In the genomic region with DNA sequence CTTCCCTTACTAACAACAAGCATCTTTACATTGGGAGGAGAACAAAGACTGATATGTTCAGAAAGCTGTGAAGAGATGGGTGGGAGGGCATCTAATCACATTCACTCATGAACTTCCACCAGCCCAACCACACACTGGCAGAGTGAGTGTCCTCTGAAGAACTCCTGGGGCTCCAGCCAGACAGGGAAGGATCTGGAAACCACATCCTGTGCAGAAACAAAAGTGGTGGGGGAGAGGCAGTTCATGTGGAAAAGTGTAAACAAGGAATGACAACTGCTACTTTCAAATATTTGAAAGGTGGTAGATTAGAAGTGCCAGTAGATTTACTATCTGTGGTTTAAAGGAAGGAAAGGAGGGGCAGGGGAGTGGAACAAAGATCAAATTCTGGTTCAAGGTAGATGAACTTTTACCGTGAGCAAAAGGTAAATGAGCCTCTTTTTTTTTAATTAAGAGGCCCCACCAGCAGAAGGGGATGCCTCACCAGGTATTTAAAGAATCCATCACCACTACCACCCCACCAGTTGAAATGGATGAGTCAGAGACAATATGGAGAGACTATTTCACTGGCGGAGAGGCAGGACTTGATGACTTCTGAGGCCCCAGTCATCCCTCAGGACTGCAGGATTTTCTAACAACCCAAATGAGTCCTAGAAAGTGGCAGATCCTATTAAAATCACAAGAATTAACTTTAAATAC, we compare ENCODE assay signal across 8 cellular contexts. TPM values are rescaled to one million over a fixed set of nuclear protein-coding genes. Genes with fewer than 3 reads are reported as not detected.
DNase-seq lines count a peak whose midpoint lies in the region; ATAC-seq and TF ChIP-seq lines count a peak whose summit lies in the region.

No MANE protein-coding gene starts in this region.

- no peak for TF ChIP-seq RAD21 in IMR-90 (IDR thresholded peaks at IDR 0.05; ENCODE audit: low read length)

- POLR2A ChIA-PET in CD8-positive, alpha-beta T cell (lab: Charles Lee), result no interaction called here
- POLR2A ChIA-PET in IMR-90 (lab: Charles Lee; ENCODE audit: unreplicated experiment), result no interaction called here

- H3K4ac ChIP-seq in IMR-90 (ENCODE audit: low read depth, low read length), result peak overlapping the region; percentile 81

- peak overlapping the region; percentile 61; the same call in 1 of the 2 replicates for H3K4me2 ChIP-seq in IMR-90 (ENCODE audit: low read depth, low read length)

- H3K4me1 Mint-ChIP-seq in CD8-positive, alpha-beta T cell (ENCODE audit: low read depth), result peaks cover 9% of the 10 kb centered on the region

- no peak overlapping the region for H3K4me3 Mint-ChIP-seq in CD8-positive, alpha-beta T cell

- H2AK9ac ChIP-seq in IMR-90 (replicated peaks; ENCODE audit: low read depth, low read length, poor library complexity), result no peak overlapping the region

- H3K27ac ChIP-seq in CD8-positive, alpha-beta T cell (ENCODE audit: low read depth, low read length), result no peak overlapping the region
- H3K27ac ChIP-seq in IMR-90 (ENCODE audit: insufficient read depth, low read length), result peak overlapping the region; percentile 7; the same call in 1 of the 2 replicates

- no peak overlapping the region for H3K4me3 ChIP-seq in CD8-positive, alpha-beta T cell (ENCODE audit: low read depth, low read length)
- H3K4me3 ChIP-seq in IMR-90 (ENCODE audit: insufficient read depth, low read depth, low read length), result no peak overlapping the region

- peak overlapping the region; percentile 34; the same call in 1 of the 2 replicates for H3K18ac ChIP-seq in IMR-90 (ENCODE audit: low read depth, low read length)

- no peaks in the 10 kb centered on the region for H3K9me3 ChIP-seq in CD8-positive, alpha-beta T cell (ENCODE audit: low read length)
- H3K9me3 ChIP-seq in IMR-90 (ENCODE audit: control insufficient read depth, insufficient read depth, low read length), result no peaks in the 10 kb centered on the region

- H2AK5ac ChIP-seq in IMR-90 (ENCODE audit: low read depth, low read length), result peak overlapping the region; percentile 68; the same call in 1 of the 2 replicates

- H3K23ac ChIP-seq in IMR-90 (ENCODE audit: low read depth, low read length), result peak overlapping the region; percentile 74; the same call in 1 of the 2 replicates

- peaks cover 53% of the 10 kb centered on the region for H3K36me3 Mint-ChIP-seq in CD8-positive, alpha-beta T cell

- H4K8ac ChIP-seq in IMR-90 (ENCODE audit: low read depth in 2 of 2, low read length in 2 of 2), result peak overlapping the region in 1 of 2 experiments; percentile 72; a peak in 2 of 4 replicates

- no peaks in the 10 kb centered on the region for H3K27me3 ChIP-seq in CD8-positive, alpha-beta T cell (ENCODE audit: insufficient read depth, low read length)
- H3K27me3 ChIP-seq in IMR-90 (ENCODE audit: control insufficient read depth, insufficient read depth, low read length), result no peaks in the 10 kb centered on the region; the same call in 1 of the 2 replicates

- no peak for TF ChIP-seq POLR2A in IMR-90 (IDR thresholded peaks at IDR 0.05; ENCODE audit: low read depth, low read length)

- peak overlapping the region; percentile 19 for H2AFZ ChIP-seq in IMR-90 (replicated peaks; ENCODE audit: low read length, poor library complexity)

- peak overlapping the region; percentile 73; the same call in 1 of the 2 replicates for H4K91ac ChIP-seq in IMR-90 (ENCODE audit: insufficient read depth, low read depth, low read length)

- H2BK120ac ChIP-seq in IMR-90 (ENCODE audit: low read depth, low read length), result peak overlapping the region; percentile 88

- no peak overlapping the region; the same call in 1 of the 2 replicates for H4K5ac ChIP-seq in IMR-90 (ENCODE audit: low read depth, low read length)

- no peaks in the 10 kb centered on the region for H3K27me3 Mint-ChIP-seq in CD8-positive, alpha-beta T cell (ENCODE audit: low read depth)

- intact Hi-C loops in CD8-positive, alpha-beta T cell (cut with DNase I, micrococcal nuclease), result no loop called here
- intact Hi-C loops in IMR-90 (cut with micrococcal nuclease), result no loop called here

- peaks cover 21% of the 10 kb centered on the region for H3K9me1 ChIP-seq in IMR-90 (ENCODE audit: insufficient read depth, low read length)

- H2BK15ac ChIP-seq in IMR-90 (ENCODE audit: low read depth, low read length), result peak overlapping the region; percentile 39; the same call in 2 of the 3 replicates

- H2BK20ac ChIP-seq in IMR-90 (ENCODE audit: low read depth, low read length), result peak overlapping the region; percentile 78

- no peak for DNase-seq in CD8-positive, alpha-beta T cell
- DNase-seq in IMR-90, result peak; percentile 83
- peak; percentile 88 for DNase-seq in astrocyte of the hippocampus (ENCODE audit: low read depth, low spot score)
- peak; percentile 18 to 81 for DNase-seq in lung microvascular endothelial cell (ENCODE audit: low read depth in 2 of 2)

- H3K56ac ChIP-seq in IMR-90 (ENCODE audit: extremely low read depth, insufficient read depth, low read length), result peak overlapping the region; percentile 70

- H3K79me1 ChIP-seq in IMR-90 (ENCODE audit: low read depth in 1 of 2, low read length in 2 of 2), result no peaks in the 10 kb centered on the region

- H3K9ac ChIP-seq in IMR-90 (ENCODE audit: low read depth, low read length), result no peak overlapping the region

- peak overlapping the region; percentile 97 for H2BK5ac ChIP-seq in IMR-90 (ENCODE audit: low read depth, low read length, poor library complexity, severe bottlenecking)

- TF ChIP-seq CTCF in CD8-positive, alpha-beta T cell (IDR thresholded peaks at IDR 0.05), result no peak
- no peak for TF ChIP-seq CTCF in IMR-90 (conservative IDR thresholded peaks at IDR 0.05; ENCODE audit: low read depth, low read length)

- H3K27ac Mint-ChIP-seq in CD8-positive, alpha-beta T cell, result peak overlapping the region; percentile 69

- H3K9me3 Mint-ChIP-seq in CD8-positive, alpha-beta T cell, result no peaks in the 10 kb centered on the region

- peak overlapping the region; percentile 85 for H3K14ac ChIP-seq in IMR-90 (replicated peaks; ENCODE audit: low read depth, low read length)

- no TSS peak for BruUV-seq in IMR-90 (replicated peaks; lab: Mats Ljungman, UMichigan)

- CTCF ChIA-PET in CD8-positive, alpha-beta T cell (lab: Charles Lee), result no interaction called here
- CTCF ChIA-PET in IMR-90 (lab: Yijun Ruan, JAX), result interaction anchor here (0.7 kb wide), 1 partner anchor 929 kb away, joined by 3 read pairs; no protein-coding TSS in a partner anchor

- H4K20me1 ChIP-seq in IMR-90 (ENCODE audit: insufficient read depth, low read length), result no peaks in the 10 kb centered on the region; the same call in 1 of the 2 replicates

- no CpG with 5 or more reads among the region's 2 CpGs for WGBS in IMR-90 (ENCODE audit: extremely low coverage in 2 of 2, insufficient read length in 1 of 2), 2 experiments

- no peaks in the 10 kb centered on the region for H3K4me1 ChIP-seq in CD8-positive, alpha-beta T cell (ENCODE audit: insufficient read depth, low read length)
- H3K4me1 ChIP-seq in IMR-90 (ENCODE audit: control insufficient read depth, insufficient read depth, low read length), result peaks cover 12% of the 10 kb centered on the region

- in situ Hi-C loops in IMR-90 (cut with MboI; ENCODE audit: low sequenced_read_pairs), result no loop called here

- no peak for ATAC-seq in CD8-positive, alpha-beta T cell
- peak; percentile 69 for ATAC-seq in IMR-90 (ENCODE audit: low read depth)
- ATAC-seq in HG02588 (IDR thresholded peaks at IDR 0.05; ENCODE audit: unreplicated experiment), result no peak
- no peak for ATAC-seq in GM21737 (IDR thresholded peaks at IDR 0.05; ENCODE audit: unreplicated experiment)
- no peak for ATAC-seq in HG03439 (IDR thresholded peaks at IDR 0.05; ENCODE audit: unreplicated experiment)
- no peak for ATAC-seq in GM18861 (IDR thresholded peaks at IDR 0.05; ENCODE audit: unreplicated experiment)

- dilution Hi-C loops in IMR-90 (cut with HindIII; ENCODE audit: low sequenced_read_pairs, unreplicated experiment), result no loop called here

- H3K36me3 ChIP-seq in CD8-positive, alpha-beta T cell (ENCODE audit: insufficient read depth, low read length), result peaks cover 7% of the 10 kb centered on the region
- peaks cover 10% of the 10 kb centered on the region for H3K36me3 ChIP-seq in IMR-90 (ENCODE audit: control insufficient read depth, insufficient read depth, low read length)

TF ChIP-seq in IMR-90, 13 proteins besides CTCF, POLR2A, EP300 and RAD21:
- peak; percentile 23; the same call in 1 of the 2 replicates for TF ChIP-seq MAZ (IDR thresholded peaks at IDR 0.05; ENCODE audit: borderline replicate concordance, low read depth, low read length)
- TF ChIP-seq SMC3 (IDR thresholded peaks at IDR 0.05; ENCODE audit: low read depth, low read length), result no peak
- TF ChIP-seq BHLHE40 (IDR thresholded peaks at IDR 0.05; ENCODE audit: low read depth, low read length), result no peak; the same call in 1 of the 2 replicates

RNA-seq across cellular contexts. Expression of gene GOT1, which starts 34.5 kb away (rescaled TPM):
- total RNA-seq in CD8-positive, alpha-beta T cell, result 1 to 10 TPM; 7.2 to 8.6 TPM
- 38.6 and 46.1 TPM in 2 replicates for total RNA-seq in IMR-90 (2012; rRNA removed)
- 29.2 and 29.4 TPM in 2 replicates for polyA plus RNA-seq in IMR-90 (2012; rRNA removed)
- 11.5 and 14.4 TPM in 2 replicates for polyA plus RNA-seq in IMR-90 (2012; cell fraction: cytosol; rRNA removed)
- 9.2 and 22.7 TPM in 2 replicates for polyA plus RNA-seq in IMR-90 (2012; cell fraction: nucleus; rRNA removed; ENCODE audit: low replicate concordance)
- 15.5 and 22.2 TPM in 2 replicates for total RNA-seq in lung microvascular endothelial cell

Comparison
In these comparisons a context has a peak if more than half of its experiments do, and no peak if none do; other contexts are left out.
1. DNase-seq: peak in IMR-90 (single experiment), astrocyte of the hippocampus (single experiment) and lung microvascular endothelial cell (2 of 2); none in CD8-positive, alpha-beta T cell (0 of 7).